ENCODE assay signal across 28 cellular contexts in the genomic region with DNA sequence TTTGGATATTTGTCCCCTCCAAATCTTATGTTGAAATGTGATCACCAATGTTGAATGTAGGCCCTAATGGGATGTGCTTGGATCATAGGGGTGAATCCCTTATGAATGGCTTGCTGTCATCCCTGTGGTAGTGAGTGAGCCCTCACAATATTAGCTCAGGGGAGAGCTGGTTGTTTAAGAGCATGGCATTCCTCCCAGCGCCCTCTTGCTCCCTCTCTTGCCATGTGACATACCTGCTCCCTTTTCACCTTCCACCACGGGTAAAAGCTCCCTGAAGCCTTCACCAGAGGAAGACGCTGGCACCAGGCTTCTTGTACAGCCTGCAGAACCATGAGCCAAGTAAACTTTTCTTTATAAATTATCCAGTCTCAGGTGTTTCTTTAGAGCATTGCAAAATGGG.
"Had no signal": no experiment of that assay in that cellular context is flagged by ENCODE, and none has a peak within 500 bp of the region (broad histone marks: within the 10 kb centered on the region; RNA-seq: fewer than 3 reads in every experiment).

No MANE protein-coding gene starts in this region.

- H3K9me3 ChIP-seq: gastrocnemius medialis, heart left ventricle, lower lobe of right lung, psoas muscle, thoracic aorta, transverse colon had no signal

- H3K4me1 ChIP-seq: gastrocnemius medialis, heart left ventricle, lower lobe of right lung, psoas muscle, transverse colon had no signal

- H3K9me3 Mint-ChIP-seq: nephron; stimulated activated naive B cell treated with anti-CD40 and anti-IgM and Interleukin-4, amounts not matched to agents 10 μg/mL and 1 μg/mL and 100 μg/mL, for 72 hours; stimulated activated naive CD8-positive, alpha-beta T cell treated with anti-CD3 and anti-CD28 coated beads, Interleukin-15, Interleukin-2, amounts not matched to agents 100 ng/mL and 50 ng/mL, for 24 hours had no signal

- H3K4me3 ChIP-seq: gastrocnemius medialis, heart left ventricle, hepatocyte, lower lobe of right lung, psoas muscle, skin epidermis, thoracic aorta, transverse colon had no signal

- H3K4me1 Mint-ChIP-seq: immature natural killer cell; naive thymus-derived CD4-positive, alpha-beta T cell; nephron; stimulated activated naive B cell treated with anti-CD40 and anti-IgM and Interleukin-4, amounts not matched to agents 10 μg/mL and 1 μg/mL and 100 μg/mL, for 72 hours had no signal

- H3K27me3 ChIP-seq: gastrocnemius medialis, heart left ventricle, hepatocyte, transverse colon had no signal

- H3K27ac Mint-ChIP-seq: effector memory CD8-positive, alpha-beta T cell; immature natural killer cell; naive thymus-derived CD4-positive, alpha-beta T cell; nephron; stimulated activated naive B cell treated with anti-CD40 and anti-IgM and Interleukin-4, amounts not matched to agents 10 μg/mL and 1 μg/mL and 100 μg/mL, for 72 hours; stimulated activated naive CD8-positive, alpha-beta T cell treated with anti-CD3 and anti-CD28 coated beads, Interleukin-15, Interleukin-2, amounts not matched to agents 100 ng/mL and 50 ng/mL, for 24 hours had no signal

- H2AFZ ChIP-seq: hepatocyte had no signal

- H3K27ac ChIP-seq: epithelial cell of prostate, gastrocnemius medialis, heart left ventricle, hepatocyte, lower lobe of right lung, psoas muscle, skin epidermis, thoracic aorta, transverse colon had no signal

- ATAC-seq: effector memory CD8-positive, alpha-beta T cell; esophagus mucosa; gastrocnemius medialis; heart left ventricle; left colon; left ventricle myocardium superior; lower lobe of right lung; naive thymus-derived CD4-positive, alpha-beta T cell; psoas muscle; right cardiac atrium; stimulated activated naive B cell treated with anti-CD40 and anti-IgM and Interleukin-4, amounts not matched to agents 10 μg/mL and 1 μg/mL and 100 μg/mL, for 72 hours had no signal

- DNase-seq: caudate nucleus; cerebellar nuclear complex; cortex of kidney; effector memory CD8-positive, alpha-beta T cell; foreskin fibroblast; gastrocnemius medialis; heart left ventricle; immature natural killer cell; islet precursor cell; kidney glomerular epithelial cell; left colon; left ventricle myocardium superior; lower lobe of right lung; naive thymus-derived CD4-positive, alpha-beta T cell; nucleus accumbens; psoas muscle; right cardiac atrium; stimulated activated CD4-positive, alpha-beta T cell treated with anti-CD3 and anti-CD28 coated beads, Interleukin-15, amount 100 ng/mL, for 24 hours; stimulated activated CD4-positive, alpha-beta T cell treated with anti-CD3 and anti-CD28 coated beads, Interleukin-2, amount 100 ng/mL, for 48 hours; stimulated activated naive B cell treated with anti-CD40 and anti-IgM and Interleukin-4, amounts not matched to agents 10 μg/mL and 1 μg/mL and 100 μg/mL, for 72 hours; transverse colon had no signal

- H3K4me3 Mint-ChIP-seq: effector memory CD8-positive, alpha-beta T cell; immature natural killer cell; naive thymus-derived CD4-positive, alpha-beta T cell; nephron; stimulated activated naive B cell treated with anti-CD40 and anti-IgM and Interleukin-4, amounts not matched to agents 10 μg/mL and 1 μg/mL and 100 μg/mL, for 72 hours; stimulated activated naive CD8-positive, alpha-beta T cell treated with anti-CD3 and anti-CD28 coated beads, Interleukin-15, Interleukin-2, amounts not matched to agents 100 ng/mL and 50 ng/mL, for 24 hours had no signal

- H3K79me2 ChIP-seq: hepatocyte had no signal

- H3K4me2 ChIP-seq: hepatocyte had no signal

- H3K27me3 Mint-ChIP-seq: effector memory CD8-positive, alpha-beta T cell; naive thymus-derived CD4-positive, alpha-beta T cell; stimulated activated naive B cell treated with anti-CD40 and anti-IgM and Interleukin-4, amounts not matched to agents 10 μg/mL and 1 μg/mL and 100 μg/mL, for 72 hours; stimulated activated naive CD8-positive, alpha-beta T cell treated with anti-CD3 and anti-CD28 coated beads, Interleukin-15, Interleukin-2, amounts not matched to agents 100 ng/mL and 50 ng/mL, for 24 hours had no signal

- H3K36me3 Mint-ChIP-seq: immature natural killer cell; naive thymus-derived CD4-positive, alpha-beta T cell; stimulated activated naive B cell treated with anti-CD40 and anti-IgM and Interleukin-4, amounts not matched to agents 10 μg/mL and 1 μg/mL and 100 μg/mL, for 72 hours had no signal

- H3K36me3 ChIP-seq: gastrocnemius medialis, heart left ventricle, lower lobe of right lung, thoracic aorta, transverse colon had no signal
